In the genomic region with DNA sequence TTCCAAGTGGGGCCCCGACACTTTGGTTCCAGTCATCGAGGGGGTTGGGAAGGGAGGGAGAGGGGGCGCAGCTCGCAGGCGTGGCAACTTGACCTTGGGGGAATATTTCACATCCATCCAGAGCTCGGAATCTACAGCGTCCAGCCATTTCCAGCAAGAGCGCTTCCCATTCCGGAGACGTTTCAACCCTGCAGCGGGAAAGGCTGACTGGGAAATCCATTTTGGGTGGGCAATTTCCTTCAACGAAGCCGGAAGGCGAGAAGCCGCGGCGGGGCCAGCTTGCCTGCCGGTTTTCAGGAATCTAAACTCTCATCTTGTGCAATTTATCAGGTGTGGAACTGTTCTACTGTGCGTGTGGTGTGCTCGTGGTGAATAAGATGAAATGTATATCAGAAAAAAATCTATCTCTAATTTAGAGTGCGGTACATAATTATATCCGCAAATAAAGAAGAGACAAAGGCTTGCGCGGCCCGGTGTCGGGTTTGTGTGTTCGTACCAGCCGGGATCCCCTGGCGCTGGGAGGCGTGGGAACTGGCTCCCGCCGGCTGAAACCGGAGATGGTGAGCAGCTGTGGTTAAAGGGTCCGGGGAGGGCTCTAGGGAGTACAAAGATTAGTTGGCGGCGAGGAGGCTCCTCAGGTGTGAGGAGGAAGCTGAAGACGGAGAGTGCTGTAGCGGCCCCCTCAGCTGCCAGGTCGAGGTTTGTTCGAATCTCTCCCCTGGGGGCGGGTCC, we compare ENCODE assay signal across 10 cellular contexts. TPM values are rescaled to one million over a fixed set of nuclear protein-coding genes. Genes with fewer than 3 reads are reported as not detected.
DNase-seq lines count a peak whose midpoint lies in the region; ATAC-seq and TF ChIP-seq lines count a peak whose summit lies in the region.
"Had no signal": no experiment of that assay in that cellular context is flagged by ENCODE, and none has a peak within 500 bp of the region (broad histone marks: within the 10 kb centered on the region; RNA-seq: fewer than 3 reads in every experiment).

No MANE protein-coding gene starts in this region.

- ATAC-seq in stimulated activated naive CD8-positive, alpha-beta T cell treated with anti-CD3 and anti-CD28 coated beads, Interleukin-15, Interleukin-2, amounts not matched to agents 100 U/mL and 50 U/mL, for 24 hours: no peak
- ATAC-seq in GM21367 (IDR thresholded peaks at IDR 0.05; ENCODE audit: unreplicated experiment): no peak
- ATAC-seq in left lung: no peak

- intact Hi-C loops in left lung (cut with DNase I): no loop called here

- H3K27me3 ChIP-seq in left lung: peaks cover 97 to 100% of the 10 kb centered on the region in 2 donors
- H3K27me3 ChIP-seq: ovary had no signal

- H3K9me3 ChIP-seq in left lung: no peaks in the 10 kb centered on the region
- H3K9me3 ChIP-seq: ovary had no signal

- H3K4me1 ChIP-seq in left lung: peaks cover 0 to 25% of the 10 kb centered on the region in 2 donors

- no peak overlapping the region for H3K4me3 ChIP-seq in left lung
- H3K4me3 ChIP-seq: ovary had no signal

- no peak for TF ChIP-seq CTCF in left lung (IDR thresholded peaks at IDR 0.05)

- DNase-seq in activated CD8-positive, alpha-beta memory T cell treated with anti-CD3 and anti-CD28 coated beads for 24 hours: peak; percentile 67
- no peak for DNase-seq in activated CD8-positive, alpha-beta memory T cell treated with anti-CD3 and anti-CD28 coated beads, Interleukin-2, amount 50 U/mL, for 4 hours
- DNase-seq in NCI-H345 treated with DMSO at 0.1 percent for 48 hours (lab: John Stamatoyannopoulos, UW; ENCODE audit: unreplicated experiment): peak; percentile 16
- DNase-seq in ecto neural progenitor cell (ENCODE audit: low spot score): peak; percentile 58
- DNase-seq in stimulated activated naive CD8-positive, alpha-beta T cell treated with anti-CD3 and anti-CD28 coated beads, Interleukin-15, Interleukin-2, amounts not matched to agents 100 U/mL and 50 U/mL, for 24 hours: peak; percentile 27
- DNase-seq in activated effector memory CD4-positive, alpha-beta T cell treated with Interleukin-2 at 50 U/mL for 16 hours: no peak
- no peak for DNase-seq in left lung
- DNase-seq: ovary had no signal

- no peak overlapping the region for H3K27ac ChIP-seq in left lung
- H3K27ac ChIP-seq: ovary had no signal

- no peaks in the 10 kb centered on the region for H3K36me3 ChIP-seq in left lung
- H3K36me3 ChIP-seq: ovary had no signal

RNA-seq across cellular contexts. Expression of a gene that starts 4.8 kb away (rescaled TPM):
- not detected for total RNA-seq in left lung
- total RNA-seq: glomerular endothelial cell, ovary had no signal

RNA-seq across cellular contexts. Expression of a gene that starts 19.2 kb away (rescaled TPM):
- total RNA-seq in left lung: 1 to 10 TPM; 6.2 to 6.9 TPM

Comparison
In these comparisons a context has a peak if more than half of its experiments do, and no peak if none do; other contexts are left out.
1. DNase-seq: peak in activated CD8-positive, alpha-beta memory T cell treated with anti-CD3 and anti-CD28 coated beads for 24 hours (single experiment), NCI-H345 treated with DMSO at 0.1 percent for 48 hours (single experiment), ecto neural progenitor cell (single experiment) and stimulated activated naive CD8-positive, alpha-beta T cell treated with anti-CD3 and anti-CD28 coated beads, Interleukin-15, Interleukin-2, amounts not matched to agents 100 U/mL and 50 U/mL, for 24 hours (single experiment); none in activated CD8-positive, alpha-beta memory T cell treated with anti-CD3 and anti-CD28 coated beads, Interleukin-2, amount 50 U/mL, for 4 hours (single experiment), activated effector memory CD4-positive, alpha-beta T cell treated with Interleukin-2 at 50 U/mL for 16 hours (single experiment) and left lung (0 of 2).